Comparison of ENCODE assay signal across 16 cellular contexts in the genomic region with DNA sequence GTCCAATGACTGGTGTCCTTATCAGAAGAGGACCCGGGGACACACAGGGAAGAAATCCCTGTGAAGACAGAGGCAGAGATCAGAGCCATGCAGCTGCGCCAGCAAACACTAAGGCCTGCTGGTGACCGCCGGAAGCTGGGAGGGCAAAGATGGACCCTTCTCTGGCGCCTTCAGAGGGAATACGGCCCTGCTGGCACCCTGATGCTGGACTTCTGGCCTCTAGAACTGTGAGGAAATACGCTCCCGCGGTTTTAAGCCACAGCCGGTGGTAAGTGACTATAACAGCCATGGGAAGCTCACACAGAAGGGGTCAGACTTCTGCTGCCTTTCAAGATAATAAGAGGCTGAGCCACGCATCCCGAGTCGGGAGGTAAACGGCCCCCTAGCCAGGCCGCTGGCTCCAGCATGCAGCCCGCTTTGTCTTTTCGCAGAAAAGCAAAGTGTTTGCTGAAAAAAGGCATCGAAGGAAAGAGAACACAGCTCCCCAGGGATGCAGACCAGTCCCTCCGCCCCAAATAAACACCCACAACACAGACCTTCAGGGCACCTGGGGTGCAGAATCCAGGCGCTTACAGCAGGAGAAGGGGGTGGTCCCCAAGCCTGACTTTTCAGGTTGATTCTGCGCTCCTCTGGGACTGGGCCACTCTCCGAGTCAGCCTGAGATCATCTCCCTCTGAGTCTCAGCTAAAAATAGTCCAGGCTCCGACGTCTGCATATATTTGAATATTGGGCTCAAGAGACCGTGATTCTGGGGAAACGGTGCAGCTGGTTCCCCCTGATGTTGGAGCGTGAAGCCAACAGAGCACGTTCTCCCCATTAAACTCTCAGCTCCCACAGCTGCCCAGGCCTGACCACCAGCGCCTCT.
DNase-seq lines count a peak whose midpoint lies in the region; ATAC-seq and TF ChIP-seq lines count a peak whose summit lies in the region.
"Had no signal": no experiment of that assay in that cellular context is flagged by ENCODE, and none has a peak within 500 bp of the region (broad histone marks: within the 10 kb centered on the region; RNA-seq: fewer than 3 reads in every experiment).

No MANE protein-coding gene starts in this region.

- H2AFZ ChIP-seq in GM23248 (no peak overlapping the region), neuronal stem cell (ENCODE audit: low read length) (peak overlapping the region; percentile 76)

- DNase-seq in GM23248: peak; percentile 68
- peak; percentile 28 for DNase-seq in NCI-H69 (lab: John Stamatoyannopoulos, UW)
- peak; percentile 12 for DNase-seq in brain microvascular endothelial cell
- DNase-seq in neuronal stem cell (ENCODE audit: low spot score): no peak
- DNase-seq in DMS53 treated with DMSO at 0.1 percent for 48 hours (lab: John Stamatoyannopoulos, UW; ENCODE audit: unreplicated experiment): no peak
- DNase-seq in activated CD4-positive, CD25-positive, alpha-beta regulatory T cell treated with anti-CD3 and anti-CD28 coated beads, Interleukin-2, amount 50 U/mL, for 72 hours: no peak
- DNase-seq in HUDEP-2 (lab: John Stamatoyannopoulos, UW; ENCODE audit: unreplicated experiment in 76 of 76): no peak
- DNase-seq: activated CD4-positive, alpha-beta T cell treated with anti-CD3 and anti-CD28 coated beads for 36 hours; activated T-cell treated with anti-CD3 and anti-CD28 coated beads, Interleukin-2, amount 50 U/mL, for 72 hours; central memory CD4-positive, alpha-beta T cell; esophagus squamous epithelium; nephron progenitor cell had no signal

- no peaks in the 10 kb centered on the region for H3K9me3 ChIP-seq in GM23248 (ENCODE audit: low read depth)
- H3K9me3 ChIP-seq in neuronal stem cell (replicated peaks in 1 of 2; ENCODE audit: control insufficient read depth in 2 of 2, insufficient read depth in 1 of 2, low read depth in 1 of 2, low read length in 2 of 2): no peaks in the 10 kb centered on the region
- H3K9me3 ChIP-seq: esophagus squamous epithelium, HAP-1, SJSA1 had no signal

- no peak for TF ChIP-seq CTCF in brain microvascular endothelial cell (IDR thresholded peaks at IDR 0.05; ENCODE audit: low read depth, low read length, missing control alignments)

- H3K79me1 ChIP-seq in neuronal stem cell (ENCODE audit: low read depth, low read length): peaks cover 3% of the 10 kb centered on the region

- peak overlapping the region; percentile 69 for H2AK5ac ChIP-seq in neuronal stem cell (ENCODE audit: low read depth, low read length)

- H4K91ac ChIP-seq in neuronal stem cell (ENCODE audit: low read depth, low read length, poor library complexity): no peak overlapping the region

- H3K79me2 ChIP-seq in GM23248 (ENCODE audit: insufficient read depth): no peaks in the 10 kb centered on the region

- H2BK12ac ChIP-seq in neuronal stem cell (ENCODE audit: low read length): no peak overlapping the region

- H3K4me1 ChIP-seq in GM23248 (ENCODE audit: insufficient read depth): peaks cover 5% of the 10 kb centered on the region; the same call in 1 of the 2 replicates
- peaks cover 9 to 13% of the 10 kb centered on the region in 2 donors for H3K4me1 ChIP-seq in neuronal stem cell (ENCODE audit: control insufficient read depth in 2 of 2, insufficient read depth in 1 of 2, low read depth in 1 of 2, low read length in 2 of 2)
- H3K4me1 ChIP-seq: esophagus squamous epithelium, HAP-1, SJSA1 had no signal

- H3K23ac ChIP-seq in neuronal stem cell (ENCODE audit: low read depth, low read length, poor library complexity): no peak overlapping the region

- H2BK15ac ChIP-seq in neuronal stem cell (ENCODE audit: low read length): peak overlapping the region; percentile 84

- peaks cover 35% of the 10 kb centered on the region for H3K27me3 ChIP-seq in GM23248 (replicated peaks; ENCODE audit: insufficient read depth)
- H3K27me3 ChIP-seq in brain microvascular endothelial cell (replicated peaks): no peaks in the 10 kb centered on the region
- no peaks in the 10 kb centered on the region for H3K27me3 ChIP-seq in neuronal stem cell (ENCODE audit: control insufficient read depth in 3 of 3, insufficient read depth in 3 of 3, low read depth in 1 of 3, low read length in 3 of 3)
- H3K27me3 ChIP-seq: SJSA1 had no signal

- H3K4me3 ChIP-seq in GM23248 (no peak overlapping the region), brain microvascular endothelial cell (ENCODE audit: low read depth, low read length) (no peak overlapping the region), neuronal stem cell (ENCODE audit: low read length in 2 of 2) (no peak overlapping the region)
- H3K4me3 ChIP-seq: esophagus squamous epithelium, HAP-1, SJSA1 had no signal

- no peaks in the 10 kb centered on the region for H4K20me1 ChIP-seq in GM23248 (ENCODE audit: insufficient read depth)

- no peak overlapping the region for H3K9ac ChIP-seq in GM23248
- H3K9ac ChIP-seq in neuronal stem cell (ENCODE audit: low read depth, low read length, poor library complexity): no peak overlapping the region
- H3K9ac ChIP-seq: KMS-11 had no signal

- no peaks in the 10 kb centered on the region for H3F3A ChIP-seq in GM23248 (ENCODE audit: insufficient read depth)

- H3K18ac ChIP-seq in neuronal stem cell (ENCODE audit: low read length): peak overlapping the region; percentile 49

- no peak for ATAC-seq in HG02588 (IDR thresholded peaks at IDR 0.05; ENCODE audit: unreplicated experiment)
- ATAC-seq: activated CD4-positive, alpha-beta T cell treated with anti-CD3 and anti-CD28 coated beads for 36 hours; activated T-cell treated with anti-CD3 and anti-CD28 coated beads, Interleukin-2, amount 50 U/mL, for 72 hours had no signal

- H3K36me3 ChIP-seq in GM23248 (ENCODE audit: low read depth) (no peaks in the 10 kb centered on the region), brain microvascular endothelial cell (replicated peaks) (no peaks in the 10 kb centered on the region), neuronal stem cell (replicated peaks in 1 of 2; ENCODE audit: control insufficient read depth in 2 of 2, insufficient read depth in 2 of 2, low read length in 2 of 2) (no peaks in the 10 kb centered on the region)
- H3K36me3 ChIP-seq: esophagus squamous epithelium, HAP-1, SJSA1 had no signal

- WGBS in GM23248 (ENCODE audit: low coverage in 1 of 2, low lambda C conversion rate in 2 of 2, missing lambda C conversion rate in 2 of 2), 2 experiments: 28 to 33% methylated on average over 29 of the region's 29 CpGs
- WGBS in neuronal stem cell (ENCODE audit: extremely low coverage in 2 of 2, insufficient read length in 2 of 2, insufficient replicate concordance in 1 of 2), 2 donors: no CpG with 5 or more reads among the region's 29 CpGs

- H3K4me2 ChIP-seq in GM23248 (ENCODE audit: unreplicated experiment) (no peak overlapping the region), neuronal stem cell (ENCODE audit: insufficient read depth, low read length, poor library complexity, severe bottlenecking) (no peak overlapping the region)
- H3K4me2 ChIP-seq: KMS-11 had no signal

- H2BK120ac ChIP-seq in neuronal stem cell (ENCODE audit: low read depth, low read length): no peak overlapping the region

- no peak overlapping the region for H4K8ac ChIP-seq in neuronal stem cell (ENCODE audit: low read depth, low read length)

- no peak overlapping the region for H3K4ac ChIP-seq in neuronal stem cell (ENCODE audit: low read length)

- peak overlapping the region; percentile 7 for H2BK5ac ChIP-seq in neuronal stem cell (ENCODE audit: low read length)

- H3K9me2 ChIP-seq in GM23248 (ENCODE audit: insufficient read depth): no peaks in the 10 kb centered on the region

- in situ Hi-C loops in GM23248 (cut with MboI) (no loop called here), brain microvascular endothelial cell (cut with HindIII; ENCODE audit: low pct_ligation_motif_present, low sequenced_read_pairs) (no loop called here)

- H3K27ac ChIP-seq in GM23248: no peak overlapping the region
- no peak overlapping the region for H3K27ac ChIP-seq in brain microvascular endothelial cell
- no peak overlapping the region for H3K27ac ChIP-seq in neuronal stem cell (replicated peaks; ENCODE audit: low read length)
- H3K27ac ChIP-seq: esophagus squamous epithelium, KMS-11, SJSA1 had no signal

- H3K14ac ChIP-seq in neuronal stem cell (ENCODE audit: low read length): no peak overlapping the region

Comparison
In these comparisons a context has a peak if more than half of its experiments do, and no peak if none do; other contexts are left out.
1. DNase-seq: peak in GM23248 (single experiment), NCI-H69 (single experiment) and brain microvascular endothelial cell (single experiment); none in neuronal stem cell (single experiment), DMS53 treated with DMSO at 0.1 percent for 48 hours (single experiment), activated CD4-positive, CD25-positive, alpha-beta regulatory T cell treated with anti-CD3 and anti-CD28 coated beads, Interleukin-2, amount 50 U/mL, for 72 hours (single experiment) and HUDEP-2 (0 of 76).